In the genomic region with DNA sequence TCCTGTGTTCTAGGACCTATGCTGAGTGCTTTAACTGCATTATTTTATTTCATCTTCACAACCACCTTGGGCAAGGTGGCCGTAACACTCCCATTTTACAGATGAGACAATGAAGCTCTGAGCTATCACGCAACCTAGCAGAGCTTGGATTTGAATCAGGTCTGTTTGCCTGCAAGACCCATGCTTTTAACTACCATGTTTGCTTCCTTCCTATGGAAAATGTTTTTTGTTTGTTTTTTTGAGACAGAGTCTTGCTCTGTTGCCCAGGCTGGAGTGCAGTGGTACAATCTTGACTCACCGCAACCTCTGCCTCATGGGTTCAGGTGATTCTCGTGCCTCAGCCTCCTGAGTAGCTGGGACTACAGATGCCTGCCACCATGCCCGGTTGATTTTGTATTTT, we compare ENCODE assay signal across 27 cellular contexts. TPM values are rescaled to one million over a fixed set of nuclear protein-coding genes. Genes with fewer than 3 reads are reported as not detected.
DNase-seq lines count a peak whose midpoint lies in the region; ATAC-seq, FAIRE-seq and TF ChIP-seq lines count a peak whose summit lies in the region.
"Had no signal": no experiment of that assay in that cellular context is flagged by ENCODE, and none has a peak within 500 bp of the region (broad histone marks: within the 10 kb centered on the region; RNA-seq: fewer than 3 reads in every experiment).

No MANE protein-coding gene starts in this region.

- no peak overlapping the region for H2AFZ ChIP-seq in K562 (ENCODE audit: low read depth, low read length)

- H4K20me1 ChIP-seq in K562 (replicated peaks; ENCODE audit: control insufficient read depth, insufficient read depth, low read length): no peaks in the 10 kb centered on the region

- H3K27me3 ChIP-seq in CD4-positive, CD25-positive, alpha-beta regulatory T cell (ENCODE audit: control insufficient read depth, insufficient read depth, low read length): no peaks in the 10 kb centered on the region
- no peaks in the 10 kb centered on the region for H3K27me3 ChIP-seq in K562 (ENCODE audit: control insufficient read depth in 2 of 2, insufficient read depth in 2 of 2, low read length in 2 of 2)
- H3K27me3 ChIP-seq in psoas muscle (ENCODE audit: insufficient read depth in 3 of 3, low read length in 2 of 3): no peaks in the 10 kb centered on the region
- no peaks in the 10 kb centered on the region for H3K27me3 ChIP-seq in aorta (ENCODE audit: control insufficient read depth in 1 of 2, insufficient read depth in 2 of 2, low read length in 1 of 2)
- H3K27me3 ChIP-seq: MG63, Peyer's patch, sigmoid colon, testis had no signal

- H3K36me3 ChIP-seq in CD4-positive, CD25-positive, alpha-beta regulatory T cell (ENCODE audit: control insufficient read depth, insufficient read depth, low read length): no peaks in the 10 kb centered on the region
- H3K36me3 ChIP-seq in K562 (ENCODE audit: control insufficient read depth, insufficient read depth, low read length) (no peaks in the 10 kb centered on the region), psoas muscle (ENCODE audit: insufficient read depth in 1 of 2, low read depth in 1 of 2) (no peaks in the 10 kb centered on the region), aorta (ENCODE audit: control insufficient read depth in 1 of 2, insufficient read depth in 2 of 2, low read length in 1 of 2) (no peaks in the 10 kb centered on the region)
- H3K36me3 ChIP-seq: MG63, Peyer's patch, sigmoid colon had no signal

- H3K36me3 Mint-ChIP-seq in activated T-cell treated with anti-CD3 and anti-CD28 coated beads, Interleukin-2, amount 50 U/mL, for 24 hours (ENCODE audit: low read depth): no peaks in the 10 kb centered on the region
- no peaks in the 10 kb centered on the region for H3K36me3 Mint-ChIP-seq in activated T-cell treated with anti-CD3 and anti-CD28 coated beads, Interleukin-2, amount 50 U/mL, for 4 hours (ENCODE audit: insufficient read depth)
- no peaks in the 10 kb centered on the region for H3K36me3 Mint-ChIP-seq in CD4-positive, CD25-positive, alpha-beta regulatory T cell

- H3K4me1 Mint-ChIP-seq in activated T-cell treated with anti-CD3 and anti-CD28 coated beads, Interleukin-2, amount 50 U/mL, for 24 hours (ENCODE audit: low read depth): peaks cover 54% of the 10 kb centered on the region
- peaks cover 63% of the 10 kb centered on the region for H3K4me1 Mint-ChIP-seq in activated T-cell treated with anti-CD3 and anti-CD28 coated beads, Interleukin-2, amount 50 U/mL, for 4 hours (ENCODE audit: low read depth)
- H3K4me1 Mint-ChIP-seq in CD4-positive, CD25-positive, alpha-beta regulatory T cell: peaks cover 24 to 55% (median 35%) of the 10 kb centered on the region in 4 donors

- no peak for ATAC-seq in activated T-cell treated with anti-CD3 and anti-CD28 coated beads, Interleukin-2, amount 50 U/mL, for 4 hours
- no peak for ATAC-seq in CD4-positive, CD25-positive, alpha-beta regulatory T cell (ENCODE audit: low read depth in 2 of 2)
- no peak for ATAC-seq in K562
- ATAC-seq in psoas muscle: no peak
- ATAC-seq in aorta (ENCODE audit: low FRiP score): no peak
- ATAC-seq in GM18909 (IDR thresholded peaks at IDR 0.05; ENCODE audit: poor library complexity, unreplicated experiment): no peak
- ATAC-seq: activated CD4-positive, CD25-positive, alpha-beta regulatory T cell treated with anti-CD3 and anti-CD28 coated beads, Interleukin-2, amount 50 U/mL, for 24 hours; stimulated activated naive CD8-positive, alpha-beta T cell treated with anti-CD3 and anti-CD28 coated beads, Interleukin-15, Interleukin-2, amounts not matched to agents 100 U/mL and 50 U/mL, for 24 hours had no signal

- H3K27me3 Mint-ChIP-seq in activated T-cell treated with anti-CD3 and anti-CD28 coated beads, Interleukin-2, amount 50 U/mL, for 24 hours: no peaks in the 10 kb centered on the region
- H3K27me3 Mint-ChIP-seq in activated T-cell treated with anti-CD3 and anti-CD28 coated beads, Interleukin-2, amount 50 U/mL, for 4 hours (ENCODE audit: low read depth): no peaks in the 10 kb centered on the region
- no peaks in the 10 kb centered on the region for H3K27me3 Mint-ChIP-seq in CD4-positive, CD25-positive, alpha-beta regulatory T cell

- POLR2A ChIA-PET in K562 (lab: Yijun Ruan, JAX): interaction anchor here (1.1 to 1.7 kb wide), 3 partner anchors 12 to 25 kb away, joined by 3 to 4 read pairs (median 4); no protein-coding TSS in a partner anchor

- intact Hi-C loops in K562 (cut with micrococcal nuclease): no loop called here
- intact Hi-C loops in psoas muscle (cut with DNase I): no loop called here
- intact Hi-C loops in aorta (cut with DNase I): no loop called here

- CTCF ChIA-PET in K562 (lab: Yijun Ruan, JAX; ENCODE audit: low intra/inter-chr PET ratio): no interaction called here

- TF ChIP-seq CTCF in K562 (IDR thresholded peaks at IDR 0.05 in 2 of 3, conservative IDR thresholded peaks at IDR 0.05 in 1 of 3; ENCODE audit: insufficient read depth in 2 of 3, low read depth in 1 of 3, low read length in 3 of 3) (no peak), psoas muscle (IDR thresholded peaks at IDR 0.05) (no peak)

- no peaks in the 10 kb centered on the region for H3K9me3 ChIP-seq in CD4-positive, CD25-positive, alpha-beta regulatory T cell (ENCODE audit: control insufficient read depth in 2 of 2, low read length in 2 of 2)
- H3K9me3 ChIP-seq in K562 (replicated peaks; ENCODE audit: control insufficient read depth, insufficient read depth, low read depth, low read length) (no peaks in the 10 kb centered on the region), psoas muscle (no peaks in the 10 kb centered on the region), aorta (ENCODE audit: control insufficient read depth, low read length) (no peaks in the 10 kb centered on the region)
- H3K9me3 ChIP-seq: MG63, Peyer's patch, sigmoid colon, testis had no signal

- H3K4me3 Mint-ChIP-seq in activated T-cell treated with anti-CD3 and anti-CD28 coated beads, Interleukin-2, amount 50 U/mL, for 24 hours: no peak overlapping the region
- no peak overlapping the region for H3K4me3 Mint-ChIP-seq in activated T-cell treated with anti-CD3 and anti-CD28 coated beads, Interleukin-2, amount 50 U/mL, for 4 hours
- peak overlapping the region in 3 of 4 donors; percentile 1 to 56 (median 31) for H3K4me3 Mint-ChIP-seq in CD4-positive, CD25-positive, alpha-beta regulatory T cell

- no peak overlapping the region for H3K4me2 ChIP-seq in K562 (ENCODE audit: insufficient read depth, low read length)

- peak overlapping the region; percentile 50 for H3K27ac ChIP-seq in CD4-positive, CD25-positive, alpha-beta regulatory T cell (ENCODE audit: insufficient read depth, low read length, poor library complexity, severe bottlenecking)
- no peak overlapping the region for H3K27ac ChIP-seq in K562 (ENCODE audit: extremely low read depth, low read depth, low read length)
- H3K27ac ChIP-seq in psoas muscle: peak overlapping the region; percentile 39
- no peak overlapping the region for H3K27ac ChIP-seq in aorta (ENCODE audit: low read depth in 1 of 2, low read length in 2 of 2)
- H3K27ac ChIP-seq: Peyer's patch, testis had no signal

- in situ Hi-C loops in K562 (cut with MboI): no loop called here

- H3K4me1 ChIP-seq in CD4-positive, CD25-positive, alpha-beta regulatory T cell (ENCODE audit: control insufficient read depth, insufficient read depth, low read length, poor library complexity, severe bottlenecking): peaks cover 25% of the 10 kb centered on the region
- H3K4me1 ChIP-seq in K562 (replicated peaks in 1 of 2; ENCODE audit: control insufficient read depth in 2 of 2, insufficient read depth in 2 of 2, low read length in 2 of 2): peaks cover 10 to 20% of the 10 kb centered on the region in 2 experiments; a peak in 4 of 5 replicates
- H3K4me1 ChIP-seq in psoas muscle: peaks cover 15% of the 10 kb centered on the region
- H3K4me1 ChIP-seq in aorta (ENCODE audit: control insufficient read depth in 1 of 2, insufficient read depth in 2 of 2, low read length in 2 of 2): no peaks in the 10 kb centered on the region
- H3K4me1 ChIP-seq: Peyer's patch had no signal

- H3K79me2 ChIP-seq in K562 (ENCODE audit: control insufficient read depth, insufficient read depth, low read length): no peaks in the 10 kb centered on the region

- no peak for DNase-seq in activated T-cell treated with anti-CD3 and anti-CD28 coated beads, Interleukin-2, amount 50 U/mL, for 24 hours
- DNase-seq in activated T-cell treated with anti-CD3 and anti-CD28 coated beads, Interleukin-2, amount 50 U/mL, for 4 hours: no peak
- no peak for DNase-seq in CD4-positive, CD25-positive, alpha-beta regulatory T cell
- no peak for DNase-seq in K562 (ENCODE audit: extremely low read depth in 1 of 4, low spot score in 3 of 4)
- no peak for DNase-seq in psoas muscle
- DNase-seq in aorta: no peak
- no peak for DNase-seq in AML-193 (lab: John Stamatoyannopoulos, UW)
- DNase-seq: activated gamma-delta T cell; activated T-cell treated with anti-CD3 and anti-CD28 coated beads for 4 hours; DND-41; KG1; kidney; MG63; NCI-H1417; NCI-H2081; NCI-H2227 treated with DMSO at 0.1 percent for 48 hours; NCI-H69; Peyer's patch; posterior cingulate gyrus; sigmoid colon; stimulated activated CD4-positive, alpha-beta T cell treated with anti-CD3 and anti-CD28 coated beads, Interleukin-15, amount 100 ng/mL, for 24 hours; stimulated activated naive CD8-positive, alpha-beta T cell treated with anti-CD3 and anti-CD28 coated beads, Interleukin-15, Interleukin-2, amounts not matched to agents 100 U/mL and 50 U/mL, for 24 hours; testis had no signal

- peak overlapping the region; percentile 73 for H3K27ac Mint-ChIP-seq in activated T-cell treated with anti-CD3 and anti-CD28 coated beads, Interleukin-2, amount 50 U/mL, for 24 hours
- peak overlapping the region; percentile 79 to 96 (median 95) for H3K27ac Mint-ChIP-seq in CD4-positive, CD25-positive, alpha-beta regulatory T cell

- WGBS in K562 (ENCODE audit: insufficient coverage, low coverage, missing lambda C conversion rate): 82% methylated on average over 5 of the region's 5 CpGs
- WGBS in psoas muscle, 3 donors: 70 to 83% (median 73%) methylated on average over 5 of the region's 5 CpGs
- 91 to 95% methylated on average over 5 of the region's 5 CpGs for WGBS in aorta, 2 donors

- no peaks in the 10 kb centered on the region for H3K9me3 Mint-ChIP-seq in activated T-cell treated with anti-CD3 and anti-CD28 coated beads, Interleukin-2, amount 50 U/mL, for 24 hours
- no peaks in the 10 kb centered on the region for H3K9me3 Mint-ChIP-seq in activated T-cell treated with anti-CD3 and anti-CD28 coated beads, Interleukin-2, amount 50 U/mL, for 4 hours
- H3K9me3 Mint-ChIP-seq in CD4-positive, CD25-positive, alpha-beta regulatory T cell: peaks cover 0 to 4% (median 0%) of the 10 kb centered on the region in 7 donors

- no TSS peak for BruUV-seq in K562 (replicated peaks; lab: Mats Ljungman, UMichigan)

- TF ChIP-seq POLR2A in K562 (conservative IDR thresholded peaks at IDR 0.05): no peak

- TF ChIP-seq EP300 in K562 (IDR thresholded peaks at IDR 0.05; ENCODE audit: low read length): no peak

- no peak for FAIRE-seq in K562 (lab: Jason Lieb, UNC)
- FAIRE-seq: A204.1, GM18507, kidney had no signal

- H3K9me1 ChIP-seq in K562 (ENCODE audit: control insufficient read depth, insufficient read depth, low read length): no peaks in the 10 kb centered on the region

- no peak for TF ChIP-seq RAD21 in K562 (CRISPR knock-in tag; conservative IDR thresholded peaks at IDR 0.05 in 1 of 2, IDR thresholded peaks at IDR 0.05 in 1 of 2)

- H3K9ac ChIP-seq in K562 (ENCODE audit: insufficient read depth in 1 of 2, low read depth in 2 of 2, low read length in 2 of 2): no peak overlapping the region

- H3K4me3 ChIP-seq in CD4-positive, CD25-positive, alpha-beta regulatory T cell (ENCODE audit: low read depth, low read length): no peak overlapping the region
- no peak overlapping the region for H3K4me3 ChIP-seq in K562
- no peak overlapping the region for H3K4me3 ChIP-seq in psoas muscle
- no peak overlapping the region for H3K4me3 ChIP-seq in aorta (ENCODE audit: low read length in 2 of 2)
- H3K4me3 ChIP-seq: MG63, Peyer's patch, sigmoid colon, testis had no signal

RNA-seq across cellular contexts. Expression of gene HERC1, which starts 24.7 kb away (rescaled TPM):
- total RNA-seq in activated T-cell treated with anti-CD3 and anti-CD28 coated beads, Interleukin-2, amount 50 U/mL, for 4 hours: 10 to 100 TPM; 38.7 to 47.2 (median 42.5) TPM
- 297 TPM for total RNA-seq in CD4-positive, CD25-positive, alpha-beta regulatory T cell
- 10 to 100 TPM; 22.7 to 29.2 (median 26.4) TPM for polyA plus RNA-seq in CD4-positive, CD25-positive, alpha-beta regulatory T cell
- total RNA-seq in K562 (2011; cell fraction: chromatin; rRNA removed; ENCODE audit: low replicate concordance): 151 and 399 TPM in 2 replicates
- 94.9 and 123 TPM in 2 replicates for total RNA-seq in K562 (2011; cell fraction: nucleolus; rRNA removed)
- total RNA-seq in K562 (2011; cell fraction: nucleoplasm; rRNA removed): 139 and 141 TPM in 2 replicates
- total RNA-seq in K562 (2014; rRNA removed) (91.9 and 93.1 TPM in 2 replicates), K562 (2014; rRNA removed; fragmentation: Illumina TruSeq; extraction: Trizol) (79.2 and 88.1 TPM in 2 replicates), K562 (2015; rRNA removed; fragmentation: Illumina TruSeq; extraction: Trizol) (90.4 and 92.6 TPM in 2 replicates), K562 (2021) (103 and 108 TPM in 2 replicates), psoas muscle (10 to 100 TPM; 54.9 to 98.5 (median 79.5) TPM), aorta (100 to 1,000 TPM; 101 to 125 TPM)
- polyA plus RNA-seq in K562 (2011; rRNA removed) (43.9 and 48.3 TPM in 2 replicates), K562 (2014; fragmentation: Illumina TruSeq; extraction: Trizol) (79.0 and 89.9 TPM in 2 replicates), K562 (2014; fragmentation: Nextera tagmentation; extraction: Ambion mirVana) (10 to 100 TPM; 24.5 to 42.4 TPM), K562 (2014; rRNA removed) (70.7 and 83.4 TPM in 2 replicates), psoas muscle (10 to 100 TPM; 31.4 to 49.9 (median 43.2) TPM), aorta (10 to 100 TPM; 15.5 to 37.2 TPM)
- 46.7 and 50.5 TPM in 2 replicates for polyA plus RNA-seq in K562 (2011; cell fraction: cytosol; rRNA removed)
- polyA plus RNA-seq in K562 (2011; cell fraction: nucleus; rRNA removed): 125 and 130 TPM in 2 replicates
- 68.9 and 92.0 TPM in 2 replicates for polyA plus RNA-seq in K562 (2012)
- polyA minus RNA-seq in K562 (2011; rRNA and poly(A)+ RNA removed): 115 and 136 TPM in 2 replicates
- polyA minus RNA-seq in K562 (2011; cell fraction: cytosol; rRNA and poly(A)+ RNA removed): 56.8 and 74.4 TPM in 2 replicates
- 75.0 and 142 TPM in 2 replicates for polyA minus RNA-seq in K562 (2011; cell fraction: nucleus; rRNA and poly(A)+ RNA removed)

Comparison
In these comparisons a context has a peak if more than half of its experiments do, and no peak if none do; other contexts are left out.
1. H3K4me3 Mint-ChIP-seq: peak in CD4-positive, CD25-positive, alpha-beta regulatory T cell (3 of 4); none in activated T-cell treated with anti-CD3 and anti-CD28 coated beads, Interleukin-2, amount 50 U/mL, for 24 hours (single experiment) and activated T-cell treated with anti-CD3 and anti-CD28 coated beads, Interleukin-2, amount 50 U/mL, for 4 hours (single experiment).
2. H3K27ac ChIP-seq: peak in CD4-positive, CD25-positive, alpha-beta regulatory T cell (single experiment) and psoas muscle (single experiment); none in K562 (single experiment) and aorta (0 of 2).